In genomic region chr18:27120246-27120645, GRCh38 we compare ENCODE assay signal across 20 cellular contexts.
DNase-seq lines count a peak whose midpoint lies in the region; ATAC-seq and TF ChIP-seq lines count a peak whose summit lies in the region.
"Had no signal": no experiment of that assay in that cellular context is flagged by ENCODE, and none has a peak within 500 bp of the region (broad histone marks: within the 10 kb centered on the region; RNA-seq: fewer than 3 reads in every experiment).

No MANE protein-coding gene starts in this region.

- H3K36me3 Mint-ChIP-seq in activated CD8-positive, alpha-beta memory T cell treated with anti-CD3 and anti-CD28 coated beads, Interleukin-2, amount 10 ng/mL, durations not matched to agents 7 days and 5 days: no peaks in the 10 kb centered on the region
- no peaks in the 10 kb centered on the region for H3K36me3 Mint-ChIP-seq in activated T-cell treated with anti-CD3 and anti-CD28 coated beads, Interleukin-2, amount 50 U/mL, for 72 hours (ENCODE audit: insufficient read depth in 2 of 2)
- H3K36me3 Mint-ChIP-seq: CD8-positive, alpha-beta T cell had no signal

- no peak overlapping the region for H3K4me3 Mint-ChIP-seq in activated CD8-positive, alpha-beta memory T cell treated with anti-CD3 and anti-CD28 coated beads, Interleukin-2, amount 10 ng/mL, durations not matched to agents 7 days and 5 days
- H3K4me3 Mint-ChIP-seq in activated T-cell treated with anti-CD3 and anti-CD28 coated beads, Interleukin-2, amount 50 U/mL, for 72 hours: no peak overlapping the region
- H3K4me3 Mint-ChIP-seq: CD8-positive, alpha-beta T cell had no signal

- ATAC-seq in activated CD8-positive, alpha-beta memory T cell treated with anti-CD3 and anti-CD28 coated beads, Interleukin-2, amount 10 ng/mL, durations not matched to agents 7 days and 5 days: no peak
- ATAC-seq in activated T-cell treated with anti-CD3 and anti-CD28 coated beads, Interleukin-2, amount 50 U/mL, for 72 hours (replicated peaks in 1 of 2): no peak
- ATAC-seq: CD8-positive, alpha-beta T cell had no signal

- DNase-seq in M059J (ENCODE audit: low read depth) (peak; percentile 54), astrocyte of the spinal cord (ENCODE audit: low read depth, low spot score) (peak; percentile 52), kidney tubule cell (ENCODE audit: low spot score) (peak; percentile 81), SW480 (ENCODE audit: low spot score) (no peak), cerebellar nuclear complex (lab: John Stamatoyannopoulos, UW) (no peak)
- DNase-seq in activated CD8-positive, alpha-beta memory T cell treated with anti-CD3 and anti-CD28 coated beads, Interleukin-2, amount 10 ng/mL, durations not matched to agents 7 days and 5 days: no peak
- no peak for DNase-seq in activated T-cell treated with anti-CD3 and anti-CD28 coated beads, Interleukin-2, amount 50 U/mL, for 72 hours
- DNase-seq: C1 segment of cervical spinal cord; Caco-2; CD8-positive, alpha-beta T cell; DND-41; KBM-7; NCI-H1048; NCI-H1694; NCI-H2029 treated with DMSO at 0.1 percent for 48 hours; NCI-H446 treated with DMSO at 0.1 percent for 48 hours; NCI-H526; PC-9; RPMI8226; SHP77 had no signal

- no peak overlapping the region for H3K4me3 ChIP-seq in astrocyte of the spinal cord (ENCODE audit: low read depth, low read length)
- H3K4me3 ChIP-seq: PC-9 had no signal

- no peaks in the 10 kb centered on the region for H3K27me3 Mint-ChIP-seq in activated CD8-positive, alpha-beta memory T cell treated with anti-CD3 and anti-CD28 coated beads, Interleukin-2, amount 10 ng/mL, durations not matched to agents 7 days and 5 days
- H3K27me3 Mint-ChIP-seq in activated T-cell treated with anti-CD3 and anti-CD28 coated beads, Interleukin-2, amount 50 U/mL, for 72 hours (ENCODE audit: low read depth): no peaks in the 10 kb centered on the region

- peaks cover 5% of the 10 kb centered on the region for H3K9me3 Mint-ChIP-seq in activated CD8-positive, alpha-beta memory T cell treated with anti-CD3 and anti-CD28 coated beads, Interleukin-2, amount 10 ng/mL, durations not matched to agents 7 days and 5 days (ENCODE audit: low read depth)
- H3K9me3 Mint-ChIP-seq in activated T-cell treated with anti-CD3 and anti-CD28 coated beads, Interleukin-2, amount 50 U/mL, for 72 hours: peaks cover 2 to 4% of the 10 kb centered on the region in 2 donors

- no peak overlapping the region for H3K27ac Mint-ChIP-seq in activated CD8-positive, alpha-beta memory T cell treated with anti-CD3 and anti-CD28 coated beads, Interleukin-2, amount 10 ng/mL, durations not matched to agents 7 days and 5 days
- no peak overlapping the region for H3K27ac Mint-ChIP-seq in activated T-cell treated with anti-CD3 and anti-CD28 coated beads, Interleukin-2, amount 50 U/mL, for 72 hours
- H3K27ac Mint-ChIP-seq: CD8-positive, alpha-beta T cell had no signal

- CTCF ChIA-PET in activated CD8-positive, alpha-beta memory T cell treated with anti-CD3 and anti-CD28 coated beads, Interleukin-2, amount 10 ng/mL, durations not matched to agents 7 days and 5 days (lab: Charles Lee): no interaction called here

- in situ Hi-C loops in astrocyte of the spinal cord (cut with HindIII; ENCODE audit: low sequenced_read_pairs): no loop called here

- TF ChIP-seq CTCF in astrocyte of the spinal cord (IDR thresholded peaks at IDR 0.05; ENCODE audit: low read depth, low read length): no peak

- no peaks in the 10 kb centered on the region for H3K4me1 Mint-ChIP-seq in activated CD8-positive, alpha-beta memory T cell treated with anti-CD3 and anti-CD28 coated beads, Interleukin-2, amount 10 ng/mL, durations not matched to agents 7 days and 5 days
- H3K4me1 Mint-ChIP-seq in activated T-cell treated with anti-CD3 and anti-CD28 coated beads, Interleukin-2, amount 50 U/mL, for 72 hours (ENCODE audit: low read depth): no peaks in the 10 kb centered on the region

Comparison
In these comparisons a context has a peak if more than half of its experiments do, and no peak if none do; other contexts are left out.
1. DNase-seq: peak in M059J (single experiment), astrocyte of the spinal cord (single experiment) and kidney tubule cell (single experiment); none in SW480 (single experiment), cerebellar nuclear complex (0 of 2), activated CD8-positive, alpha-beta memory T cell treated with anti-CD3 and anti-CD28 coated beads, Interleukin-2, amount 10 ng/mL, durations not matched to agents 7 days and 5 days (single experiment) and activated T-cell treated with anti-CD3 and anti-CD28 coated beads, Interleukin-2, amount 50 U/mL, for 72 hours (0 of 2).